Comparison of ENCODE assay signal across 1 cellular context in the genomic region with DNA sequence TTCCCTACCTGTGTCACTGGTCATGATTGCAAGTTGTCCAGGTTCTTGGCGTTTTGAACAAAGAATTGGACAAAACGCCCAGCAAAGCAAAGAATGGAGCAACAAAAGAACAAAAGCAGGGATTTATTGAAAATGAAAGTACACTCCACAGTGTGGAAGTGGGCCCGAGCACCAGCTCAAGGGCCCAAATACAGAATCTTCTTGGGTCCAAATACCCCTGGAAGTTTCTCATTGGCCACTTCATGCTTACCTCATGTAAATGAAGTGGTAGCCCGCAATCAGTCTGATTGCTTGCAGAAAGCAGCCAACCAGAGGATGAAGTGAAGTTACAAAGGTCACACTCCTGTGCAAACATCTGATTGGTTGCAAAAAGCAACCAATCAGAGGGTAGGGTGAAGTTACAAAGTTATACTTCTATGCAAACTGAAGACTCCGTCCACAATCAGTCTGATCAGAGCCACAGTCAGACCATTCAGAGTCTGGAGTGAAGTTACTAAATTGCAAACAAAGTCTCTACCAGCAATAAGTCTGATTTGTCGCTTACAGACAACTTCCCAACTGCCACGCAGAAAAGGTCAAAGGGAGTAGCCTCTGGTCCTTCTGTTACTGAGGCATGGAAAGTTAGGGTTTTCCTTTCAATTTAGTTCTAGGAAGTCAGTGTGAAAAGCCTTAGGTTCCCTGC.
TF ChIP-seq lines count a peak whose summit lies in the region.

No MANE protein-coding gene starts in this region.

TF ChIP-seq in HCT116, 20 proteins besides CTCF, POLR2A, EP300 and RAD21:
- TF ChIP-seq TCF7L2 (IDR thresholded peaks at IDR 0.05; ENCODE audit: borderline replicate concordance, extremely low read depth, insufficient read depth, insufficient read length) (no peak), ELF1 (IDR thresholded peaks at IDR 0.05; ENCODE audit: borderline replicate concordance, low read depth) (no peak), EZH2phosphoT487 (IDR thresholded peaks at IDR 0.05; ENCODE audit: borderline replicate concordance) (no peak), ZNF274 (IDR thresholded peaks at IDR 0.05; ENCODE audit: low read depth, low read length) (no peak), CEBPB (IDR thresholded peaks at IDR 0.05; ENCODE audit: low read depth) (no peak), EGR1 (IDR thresholded peaks at IDR 0.05; ENCODE audit: low read depth) (no peak), POLR2AphosphoS5 (IDR thresholded peaks at IDR 0.05; ENCODE audit: low read depth, low read length) (no peak), CBX3 (IDR thresholded peaks at IDR 0.05; ENCODE audit: low read depth) (no peak)
- TF ChIP-seq, protein P1, sequence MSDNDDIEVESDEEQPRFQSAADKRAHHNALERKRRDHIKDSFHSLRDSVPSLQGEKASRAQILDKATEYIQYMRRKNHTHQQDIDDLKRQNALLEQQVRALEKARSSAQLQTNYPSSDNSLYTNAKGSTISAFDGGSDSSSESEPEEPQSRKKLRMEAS (IDR thresholded peaks at IDR 0.05): no peak
TF ChIP-seq in HCT116: peak in this region for 0.
